8 cellular contexts compared by ENCODE assay signal in the genomic region with DNA sequence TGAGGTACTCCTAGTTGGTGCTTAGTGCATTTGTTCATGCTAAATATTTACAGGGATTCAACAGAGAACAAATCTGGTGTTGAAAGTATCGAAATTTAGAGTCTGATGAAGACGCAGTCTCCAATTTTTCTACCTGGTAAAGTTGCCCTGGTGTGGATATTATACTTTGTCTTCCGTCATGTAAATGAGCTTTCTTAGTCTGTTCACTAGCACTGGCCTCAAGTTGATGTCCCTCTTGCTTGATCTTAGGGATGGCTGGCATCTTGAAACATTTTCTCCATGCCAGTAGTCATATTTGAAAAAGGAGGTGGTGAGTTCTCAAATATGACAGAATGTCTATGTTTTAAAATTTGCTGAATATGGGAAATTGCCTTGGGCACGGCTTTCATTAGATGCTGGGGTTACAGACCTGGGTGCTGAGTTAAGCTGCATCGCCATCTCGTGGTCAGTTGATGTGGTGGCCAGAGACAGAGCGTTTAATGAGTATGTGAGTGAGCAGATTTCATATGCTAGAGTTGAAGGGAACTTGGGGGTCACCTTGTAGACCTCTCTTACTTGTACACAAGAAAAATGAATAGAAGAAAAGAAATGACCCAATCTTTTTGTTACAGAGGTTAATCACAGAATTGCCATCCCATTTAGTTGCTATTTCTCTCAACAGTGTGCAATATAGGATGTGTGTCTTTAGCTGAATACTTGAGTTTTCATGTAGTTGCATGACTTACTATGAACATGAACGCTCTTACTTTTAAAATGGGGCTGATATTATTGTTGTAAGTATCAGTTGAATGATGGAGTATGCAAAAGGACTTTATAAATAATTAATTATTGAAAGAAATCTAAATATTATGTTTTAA.
DNase-seq lines count a peak whose midpoint lies in the region; ATAC-seq, FAIRE-seq and TF ChIP-seq lines count a peak whose summit lies in the region.

No MANE protein-coding gene starts in this region.

- no peaks in the 10 kb centered on the region for H3F3A ChIP-seq in PC-9 (ENCODE audit: insufficient read depth, low read depth)

- H3K27ac Mint-ChIP-seq in activated naive CD8-positive, alpha-beta T cell treated with anti-CD3 and anti-CD28 coated beads for 36 hours, result no peak overlapping the region

- H3K9me3 ChIP-seq in PC-9 (ENCODE audit: insufficient read depth, low read depth), result no peaks in the 10 kb centered on the region

- no peaks in the 10 kb centered on the region for H3K36me3 Mint-ChIP-seq in activated naive CD8-positive, alpha-beta T cell treated with anti-CD3 and anti-CD28 coated beads for 36 hours

- no peaks in the 10 kb centered on the region for H3K9me2 ChIP-seq in PC-9 (ENCODE audit: insufficient read depth)

- CTCF ChIA-PET in PC-9 (lab: Charles Lee), result interaction anchor here (1.0 to 1.3 kb wide), 2 partner anchors 377 to 411 kb away, joined by 3 to 4 read pairs; no protein-coding TSS in a partner anchor

- H3K27me3 ChIP-seq in PC-9 (ENCODE audit: insufficient read depth, low read depth), result no peaks in the 10 kb centered on the region

- no peaks in the 10 kb centered on the region; the same call in 1 of the 2 replicates for H3K4me1 ChIP-seq in PC-9 (replicated peaks; ENCODE audit: insufficient read depth)

- ATAC-seq in GM21576 (IDR thresholded peaks at IDR 0.05; ENCODE audit: unreplicated experiment) (peak; percentile 92), Right ventricle myocardium inferior (peak; percentile 93)

- no peaks in the 10 kb centered on the region for H3K36me3 ChIP-seq in PC-9 (ENCODE audit: low read depth)

- POLR2A ChIA-PET in PC-9 (lab: Charles Lee; ENCODE audit: unreplicated experiment), result no interaction called here

- H3K4me3 ChIP-seq in PC-9, result no peak overlapping the region

- intact Hi-C loops in PC-9 (cut with micrococcal nuclease; ENCODE audit: unreplicated experiment) (loop anchor here (1.0 to 10.0 kb wide), 4 partner anchors 251 to 411 kb away; no protein-coding TSS in a partner anchor), Right ventricle myocardium inferior (cut with DNase I) (loop anchor here (1.0 kb wide), 1 partner anchor 377 kb away; no protein-coding TSS in a partner anchor)

- peak; percentile 86 for TF ChIP-seq CTCF in PC-9 (conservative IDR thresholded peaks at IDR 0.05)

- BruUV-seq in PC-9 (replicated peaks; lab: Mats Ljungman, UMichigan), result no TSS peak

- no peak overlapping the region for H2AFZ ChIP-seq in PC-9

- H3K4me2 ChIP-seq in PC-9, result no peak overlapping the region

- H4K20me1 ChIP-seq in PC-9 (ENCODE audit: insufficient read depth), result no peaks in the 10 kb centered on the region

- H3K4me3 Mint-ChIP-seq in activated naive CD8-positive, alpha-beta T cell treated with anti-CD3 and anti-CD28 coated beads for 36 hours, result no peak overlapping the region

- H3K27ac ChIP-seq in PC-9, result no peak overlapping the region

- peaks cover 16% of the 10 kb centered on the region for H3K27me3 Mint-ChIP-seq in activated naive CD8-positive, alpha-beta T cell treated with anti-CD3 and anti-CD28 coated beads for 36 hours

- H3K9me3 Mint-ChIP-seq in activated naive CD8-positive, alpha-beta T cell treated with anti-CD3 and anti-CD28 coated beads for 36 hours, result no peaks in the 10 kb centered on the region

- H3K4me1 Mint-ChIP-seq in activated naive CD8-positive, alpha-beta T cell treated with anti-CD3 and anti-CD28 coated beads for 36 hours, result peaks cover 2% of the 10 kb centered on the region

- DNase-seq in GDM1 (lab: John Stamatoyannopoulos, UW), result peak; percentile 22
- DNase-seq in HTR-8/SVneo (ENCODE audit: insufficient read length, low spot score), result peak; percentile 32
- DNase-seq in PC-9, result peak; percentile 44 to 55
- peak; percentile 40 for DNase-seq in activated naive CD8-positive, alpha-beta T cell treated with anti-CD3 and anti-CD28 coated beads for 36 hours
- DNase-seq in Right ventricle myocardium inferior (ENCODE audit: missing footprints), result peak; percentile 66
- DNase-seq in pons (ENCODE audit: low spot score), result peak; percentile 85
- no peak for DNase-seq in NCI-H1048 (lab: John Stamatoyannopoulos, UW)

- no peaks in the 10 kb centered on the region for H3K79me2 ChIP-seq in PC-9 (ENCODE audit: low read depth)

- FAIRE-seq in HTR-8/SVneo (lab: Jason Lieb, UNC), result peak; percentile 54
